In genomic region chr10:80408198-80409085, GRCh38 we compare ENCODE assay signal across 1 cellular context.
TF ChIP-seq lines count a peak whose summit lies in the region.

PRXL2A (plus strand) TSS chr10:80408551; CDS start chr10:80420468, 11,917 bp downstream.

TF ChIP-seq in neural cell, 6 proteins besides CTCF, POLR2A, EP300 and RAD21 (continued from another document):
- TF ChIP-seq REST (IDR thresholded peaks at IDR 0.05; ENCODE audit: borderline replicate concordance), result no peak
- peak; percentile 50 for TF ChIP-seq MXI1 (conservative IDR thresholded peaks at IDR 0.05; ENCODE audit: poor library complexity, severe bottlenecking)
TF ChIP-seq in neural cell: peak in this region for 4.
